ENCODE assay signal across 1 cellular context in genomic region chr17:63830904-63831491, GRCh38.
TF ChIP-seq lines count a peak whose summit lies in the region.

No MANE protein-coding gene starts in this region.

TF ChIP-seq in H1, 55 proteins besides CTCF, POLR2A, EP300 and RAD21:
- no peak for TF ChIP-seq ASH2L (IDR thresholded peaks at IDR 0.05; ENCODE audit: low read length)
- TF ChIP-seq E2F6 (IDR thresholded peaks at IDR 0.05): no peak
- TF ChIP-seq POLR2AphosphoS5 (IDR thresholded peaks at IDR 0.05; ENCODE audit: low read depth, low read length): peak; percentile 51; the same call in 1 of the 2 replicates
- TF ChIP-seq CREB1 (IDR thresholded peaks at IDR 0.05): no peak
- TF ChIP-seq SIRT6 (IDR thresholded peaks at IDR 0.05; ENCODE audit: low read length): no peak
